ENCODE assay signal across 29 cellular contexts in genomic region chr13:89943139-89943538, GRCh38.
"Had no signal": no experiment of that assay in that cellular context is flagged by ENCODE, and none has a peak within 500 bp of the region (broad histone marks: within the 10 kb centered on the region; RNA-seq: fewer than 3 reads in every experiment).

No MANE protein-coding gene starts in this region.

- H3K27me3 Mint-ChIP-seq: activated CD8-positive, alpha-beta T cell treated with anti-CD3 and anti-CD28 coated beads for 36 hours; activated naive CD8-positive, alpha-beta T cell; activated T-helper 17 cell treated with anti-CD3 and anti-CD28 coated beads, Interleukin-2, amount 50 U/mL, for 72 hours; central memory CD8-positive, alpha-beta T cell; effector memory CD8-positive, alpha-beta T cell had no signal

- H3K27ac ChIP-seq: brain microvascular endothelial cell, esophagus muscularis mucosa, foreskin keratinocyte, gastroesophageal sphincter, VCaP had no signal

- H3K4me1 ChIP-seq: esophagus muscularis mucosa, foreskin keratinocyte, gastroesophageal sphincter had no signal

- H3K4me3 ChIP-seq: esophagus muscularis mucosa, gastroesophageal sphincter had no signal

- FAIRE-seq: astrocyte, bronchial epithelial cell had no signal

- H3K36me3 Mint-ChIP-seq: activated naive CD8-positive, alpha-beta T cell; WTC11 had no signal

- H3K27ac Mint-ChIP-seq: activated CD8-positive, alpha-beta T cell treated with anti-CD3 and anti-CD28 coated beads for 36 hours; activated naive CD8-positive, alpha-beta T cell; activated T-helper 17 cell treated with anti-CD3 and anti-CD28 coated beads, Interleukin-2, amount 50 U/mL, for 72 hours; effector memory CD8-positive, alpha-beta T cell; WTC11 had no signal

- H3K36me3 ChIP-seq: brain microvascular endothelial cell, esophagus muscularis mucosa, gastroesophageal sphincter had no signal

- DNase-seq: activated CD4-positive, alpha-beta T cell treated with anti-CD3 and anti-CD28 coated beads for 48 hours; activated CD4-positive, alpha-beta T cell treated with anti-CD3 and anti-CD28 coated beads, Interleukin-2, amount 50 U/mL, for 1 hour; activated CD4-positive, alpha-beta T cell treated with anti-CD3 and anti-CD28 coated beads, Interleukin-2, amount 50 U/mL, for 48 hours; activated CD8-positive, alpha-beta memory T cell treated with anti-CD3 and anti-CD28 coated beads for 24 hours; activated CD8-positive, alpha-beta T cell treated with anti-CD3 and anti-CD28 coated beads for 36 hours; activated effector memory CD4-positive, alpha-beta T cell treated with Interleukin-2 at 50 U/mL for 16 hours; activated gamma-delta T cell treated with Interleukin-2 at 50 U/mL for 16 hours; activated naive CD4-positive, alpha-beta T cell treated with anti-CD3 and anti-CD28 coated beads, Interleukin-2, amount 50 U/mL, for 16 hours; activated naive CD4-positive, alpha-beta T cell treated with Interleukin-2 at 50 U/mL for 16 hours; activated T-cell treated with anti-CD3 and anti-CD28 coated beads, Interleukin-2, amount 50 U/mL, for 4 hours; amniotic stem cell; anterior cingulate cortex; brain microvascular endothelial cell; cortex of kidney; dermis blood vessel endothelial cell; effector CD4-positive, alpha-beta T cell; effector memory CD8-positive, alpha-beta T cell; erythroblast; foreskin keratinocyte; T-helper 2 cell had no signal

- H3K4me1 Mint-ChIP-seq: activated T-helper 17 cell treated with anti-CD3 and anti-CD28 coated beads, Interleukin-2, amount 50 U/mL, for 72 hours; central memory CD8-positive, alpha-beta T cell; WTC11 had no signal

- H3K27me3 ChIP-seq: brain microvascular endothelial cell, esophagus muscularis mucosa, foreskin keratinocyte, gastroesophageal sphincter had no signal

- ATAC-seq: activated CD8-positive, alpha-beta T cell treated with anti-CD3 and anti-CD28 coated beads for 36 hours; activated T-cell treated with anti-CD3 and anti-CD28 coated beads, Interleukin-2, amount 50 U/mL, for 4 hours; activated T-helper 17 cell treated with anti-CD3 and anti-CD28 coated beads, Interleukin-2, amount 50 U/mL, for 72 hours; effector memory CD8-positive, alpha-beta T cell; foreskin keratinocyte; gastroesophageal sphincter; WTC11 had no signal

- H3K9me3 ChIP-seq: esophagus muscularis mucosa, gastroesophageal sphincter had no signal

- H3K4me3 Mint-ChIP-seq: activated CD8-positive, alpha-beta T cell treated with anti-CD3 and anti-CD28 coated beads for 36 hours; activated naive CD8-positive, alpha-beta T cell; activated T-cell treated with anti-CD3 and anti-CD28 coated beads, Interleukin-2, amount 50 U/mL, for 4 hours; activated T-helper 17 cell treated with anti-CD3 and anti-CD28 coated beads, Interleukin-2, amount 50 U/mL, for 72 hours; central memory CD8-positive, alpha-beta T cell; effector memory CD8-positive, alpha-beta T cell; WTC11 had no signal
